ENCODE assay signal across 1 cellular context in the genomic region with DNA sequence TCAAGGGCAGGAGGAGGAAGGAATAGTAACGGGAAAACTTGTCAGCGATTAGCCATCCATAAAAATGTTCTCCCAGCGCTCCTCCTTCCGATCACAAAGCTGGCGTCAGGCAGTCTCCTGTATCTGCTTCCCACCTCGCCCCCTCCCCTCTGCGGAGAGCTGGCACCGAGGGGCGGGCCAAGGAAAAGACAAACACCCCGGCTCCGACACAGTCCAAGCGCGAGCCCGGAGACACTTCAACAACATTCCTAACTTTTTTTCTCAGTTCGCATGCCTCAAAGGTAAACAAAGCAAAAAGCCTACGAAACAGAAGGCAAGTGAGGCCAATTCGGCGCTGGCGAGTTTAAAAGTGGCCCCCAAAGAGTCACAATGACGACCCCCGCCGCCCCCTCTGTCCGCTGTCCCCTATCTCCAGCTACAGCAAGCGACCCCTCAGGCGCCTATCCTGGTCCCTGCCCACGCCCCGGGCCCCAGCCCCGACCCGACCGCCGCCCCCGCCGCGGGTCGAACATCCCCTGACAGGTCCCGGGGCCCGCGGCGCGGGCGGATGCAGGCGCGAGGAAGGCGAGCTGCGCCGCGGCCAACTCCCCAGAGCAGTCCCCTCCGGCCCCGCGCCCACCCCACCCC.
TF ChIP-seq lines count a peak whose summit lies in the region.

No MANE protein-coding gene starts in this region.

TF ChIP-seq in HepG2, 621 proteins besides CTCF, POLR2A, EP300 and RAD21 (continued from another document and continues in another):
- TF ChIP-seq, protein P1, sequence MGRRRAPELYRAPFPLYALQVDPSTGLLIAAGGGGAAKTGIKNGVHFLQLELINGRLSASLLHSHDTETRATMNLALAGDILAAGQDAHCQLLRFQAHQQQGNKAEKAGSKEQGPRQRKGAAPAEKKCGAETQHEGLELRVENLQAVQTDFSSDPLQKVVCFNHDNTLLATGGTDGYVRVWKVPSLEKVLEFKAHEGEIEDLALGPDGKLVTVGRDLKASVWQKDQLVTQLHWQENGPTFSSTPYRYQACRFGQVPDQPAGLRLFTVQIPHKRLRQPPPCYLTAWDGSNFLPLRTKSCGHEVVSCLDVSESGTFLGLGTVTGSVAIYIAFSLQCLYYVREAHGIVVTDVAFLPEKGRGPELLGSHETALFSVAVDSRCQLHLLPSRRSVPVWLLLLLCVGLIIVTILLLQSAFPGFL (CRISPR knock-in tag; IDR thresholded peaks at IDR 0.05) = no peak
- TF ChIP-seq MEF2D (CRISPR knock-in tag; IDR thresholded peaks at IDR 0.05) (no peak), ZNF337 (CRISPR knock-in tag; IDR thresholded peaks at IDR 0.05; ENCODE audit: borderline replicate concordance, low read depth) (no peak), NONO (IDR thresholded peaks at IDR 0.05) (no peak), NONO (CRISPR knock-in tag; conservative IDR thresholded peaks at IDR 0.05) (no peak), ZNF451 (CRISPR knock-in tag; IDR thresholded peaks at IDR 0.05) (no peak), ATAD3A (CRISPR knock-in tag; IDR thresholded peaks at IDR 0.05) (no peak), GABPB1 (CRISPR knock-in tag; IDR thresholded peaks at IDR 0.05) (peak; percentile 23; the same call in 1 of the 2 replicates), SALL1 (CRISPR knock-in tag; IDR thresholded peaks at IDR 0.05) (peak; percentile 52; the same call in 1 of the 2 replicates), YEATS4 (CRISPR knock-in tag; IDR thresholded peaks at IDR 0.05; ENCODE audit: borderline replicate concordance) (peak; percentile 31; the same call in 1 of the 2 replicates), SMAD1 (CRISPR knock-in tag; IDR thresholded peaks at IDR 0.05; ENCODE audit: borderline replicate concordance, low read depth) (no peak), PHF21A (CRISPR knock-in tag; IDR thresholded peaks at IDR 0.05) (no peak), CCDC6 (CRISPR knock-in tag; IDR thresholded peaks at IDR 0.05) (no peak), NR1H2 (CRISPR knock-in tag; IDR thresholded peaks at IDR 0.05; ENCODE audit: borderline replicate concordance, low read depth) (no peak), RFXAP (CRISPR knock-in tag; IDR thresholded peaks at IDR 0.05; ENCODE audit: borderline replicate concordance) (no peak; the same call in 1 of the 2 replicates), TSC22D2 (CRISPR knock-in tag; IDR thresholded peaks at IDR 0.05; ENCODE audit: borderline replicate concordance) (no peak), MAFG (CRISPR knock-in tag; IDR thresholded peaks at IDR 0.05) (no peak), KIAA2018 (CRISPR knock-in tag; IDR thresholded peaks at IDR 0.05; ENCODE audit: borderline replicate concordance) (no peak), ZNF33B (CRISPR knock-in tag; IDR thresholded peaks at IDR 0.05) (no peak), ZHX1 (CRISPR knock-in tag; IDR thresholded peaks at IDR 0.05; ENCODE audit: low read depth) (no peak), REPIN1 (CRISPR knock-in tag; IDR thresholded peaks at IDR 0.05; ENCODE audit: borderline replicate concordance, low read depth) (no peak), NR3C1 (CRISPR knock-in tag; IDR thresholded peaks at IDR 0.05) (no peak), THAP8 (CRISPR knock-in tag; IDR thresholded peaks at IDR 0.05; ENCODE audit: borderline replicate concordance) (no peak), LRRFIP1 (CRISPR knock-in tag; conservative IDR thresholded peaks at IDR 0.05) (no peak), ATF1 (CRISPR knock-in tag; IDR thresholded peaks at IDR 0.05) (no peak), ZNF652 (CRISPR knock-in tag; IDR thresholded peaks at IDR 0.05; ENCODE audit: borderline replicate concordance, low read depth) (no peak), ZBTB7A (CRISPR knock-in tag; IDR thresholded peaks at IDR 0.05) (no peak), KLF13 (CRISPR knock-in tag; IDR thresholded peaks at IDR 0.05) (no peak), FOSL1 (CRISPR knock-in tag; IDR thresholded peaks at IDR 0.05; ENCODE audit: borderline replicate concordance) (no peak), HES4 (CRISPR knock-in tag; IDR thresholded peaks at IDR 0.05; ENCODE audit: borderline replicate concordance) (no peak), MYPOP (CRISPR knock-in tag; IDR thresholded peaks at IDR 0.05) (no peak), ZNF350 (CRISPR knock-in tag; IDR thresholded peaks at IDR 0.05; ENCODE audit: borderline replicate concordance, low read depth) (no peak)
- TF ChIP-seq, protein P2, sequence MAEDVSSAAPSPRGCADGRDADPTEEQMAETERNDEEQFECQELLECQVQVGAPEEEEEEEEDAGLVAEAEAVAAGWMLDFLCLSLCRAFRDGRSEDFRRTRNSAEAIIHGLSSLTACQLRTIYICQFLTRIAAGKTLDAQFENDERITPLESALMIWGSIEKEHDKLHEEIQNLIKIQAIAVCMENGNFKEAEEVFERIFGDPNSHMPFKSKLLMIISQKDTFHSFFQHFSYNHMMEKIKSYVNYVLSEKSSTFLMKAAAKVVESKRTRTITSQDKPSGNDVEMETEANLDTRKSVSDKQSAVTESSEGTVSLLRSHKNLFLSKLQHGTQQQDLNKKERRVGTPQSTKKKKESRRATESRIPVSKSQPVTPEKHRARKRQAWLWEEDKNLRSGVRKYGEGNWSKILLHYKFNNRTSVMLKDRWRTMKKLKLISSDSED (CRISPR knock-in tag; IDR thresholded peaks at IDR 0.05) = no peak
- TF ChIP-seq, protein P3, sequence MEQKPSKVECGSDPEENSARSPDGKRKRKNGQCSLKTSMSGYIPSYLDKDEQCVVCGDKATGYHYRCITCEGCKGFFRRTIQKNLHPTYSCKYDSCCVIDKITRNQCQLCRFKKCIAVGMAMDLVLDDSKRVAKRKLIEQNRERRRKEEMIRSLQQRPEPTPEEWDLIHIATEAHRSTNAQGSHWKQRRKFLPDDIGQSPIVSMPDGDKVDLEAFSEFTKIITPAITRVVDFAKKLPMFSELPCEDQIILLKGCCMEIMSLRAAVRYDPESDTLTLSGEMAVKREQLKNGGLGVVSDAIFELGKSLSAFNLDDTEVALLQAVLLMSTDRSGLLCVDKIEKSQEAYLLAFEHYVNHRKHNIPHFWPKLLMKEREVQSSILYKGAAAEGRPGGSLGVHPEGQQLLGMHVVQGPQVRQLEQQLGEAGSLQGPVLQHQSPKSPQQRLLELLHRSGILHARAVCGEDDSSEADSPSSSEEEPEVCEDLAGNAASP (CRISPR knock-in tag; IDR thresholded peaks at IDR 0.05; ENCODE audit: borderline replicate concordance) = no peak; the same call in 1 of the 2 replicates
- TF ChIP-seq, protein P4, sequence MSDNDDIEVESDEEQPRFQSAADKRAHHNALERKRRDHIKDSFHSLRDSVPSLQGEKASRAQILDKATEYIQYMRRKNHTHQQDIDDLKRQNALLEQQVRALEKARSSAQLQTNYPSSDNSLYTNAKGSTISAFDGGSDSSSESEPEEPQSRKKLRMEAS (IDR thresholded peaks at IDR 0.05) = peak; percentile 28; the same call in 1 of the 2 replicates
- TF ChIP-seq, protein P5, sequence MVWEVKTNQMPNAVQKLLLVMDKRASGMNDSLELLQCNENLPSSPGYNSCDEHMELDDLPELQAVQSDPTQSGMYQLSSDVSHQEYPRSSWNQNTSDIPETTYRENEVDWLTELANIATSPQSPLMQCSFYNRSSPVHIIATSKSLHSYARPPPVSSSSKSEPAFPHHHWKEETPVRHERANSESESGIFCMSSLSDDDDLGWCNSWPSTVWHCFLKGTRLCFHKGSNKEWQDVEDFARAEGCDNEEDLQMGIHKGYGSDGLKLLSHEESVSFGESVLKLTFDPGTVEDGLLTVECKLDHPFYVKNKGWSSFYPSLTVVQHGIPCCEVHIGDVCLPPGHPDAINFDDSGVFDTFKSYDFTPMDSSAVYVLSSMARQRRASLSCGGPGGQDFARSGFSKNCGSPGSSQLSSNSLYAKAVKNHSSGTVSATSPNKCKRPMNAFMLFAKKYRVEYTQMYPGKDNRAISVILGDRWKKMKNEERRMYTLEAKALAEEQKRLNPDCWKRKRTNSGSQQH (CRISPR knock-in tag; IDR thresholded peaks at IDR 0.05; ENCODE audit: low read depth) = no peak
